ENCODE assay signal across 11 cellular contexts in genomic region chr13:36362251-36362650, GRCh38. TPM values are rescaled to one million over a fixed set of nuclear protein-coding genes. Genes with fewer than 3 reads are reported as not detected.
A peak's percentile ranks its signal among the peaks of the same experiment; 100 is the strongest.
DNase-seq lines count a peak whose midpoint lies in the region; ATAC-seq, FAIRE-seq and TF ChIP-seq lines count a peak whose summit lies in the region.
"Had no signal": no experiment of that assay in that cellular context is flagged by ENCODE, and none has a peak within 500 bp of the region (broad histone marks: within the 10 kb centered on the region; RNA-seq: fewer than 3 reads in every experiment).

No MANE protein-coding gene starts in this region.

- H3K36me3 Mint-ChIP-seq in CD4-positive, alpha-beta memory T cell, result no peaks in the 10 kb centered on the region

- peak; percentile 38 for ATAC-seq in GM19023 (IDR thresholded peaks at IDR 0.05; ENCODE audit: unreplicated experiment)

- no peaks in the 10 kb centered on the region for H3K4me1 Mint-ChIP-seq in CD4-positive, alpha-beta memory T cell

- FAIRE-seq in GM12891 (lab: Jason Lieb, UNC), result no peak

- H3K4me1 ChIP-seq in CD4-positive, alpha-beta memory T cell (ENCODE audit: insufficient read depth, low read length), result no peaks in the 10 kb centered on the region

- H3K4me3 ChIP-seq in dorsolateral prefrontal cortex, result peak overlapping the region in 2 of 59 donors; percentile 17 to 30
- no peak overlapping the region for H3K4me3 ChIP-seq in CD4-positive, alpha-beta memory T cell (ENCODE audit: low read length in 2 of 2)
- H3K4me3 ChIP-seq: cardiac muscle cell had no signal

- no peaks in the 10 kb centered on the region for H3K36me3 ChIP-seq in CD4-positive, alpha-beta memory T cell (ENCODE audit: insufficient read depth, low read length)
- H3K36me3 ChIP-seq: cardiac muscle cell had no signal

- intact Hi-C loops in dorsolateral prefrontal cortex (cut with DNase I), result no loop called here
- intact Hi-C loops in CD4-positive, alpha-beta memory T cell (cut with micrococcal nuclease), result no loop called here

- peak overlapping the region in 32 of 59 donors; percentile 1 to 75 (median 54) for H3K27ac ChIP-seq in dorsolateral prefrontal cortex
- no peak overlapping the region for H3K27ac ChIP-seq in CD4-positive, alpha-beta memory T cell (ENCODE audit: low read depth, low read length)
- H3K27ac ChIP-seq: cardiac muscle cell had no signal

- no peaks in the 10 kb centered on the region for H3K27me3 ChIP-seq in dorsolateral prefrontal cortex
- no peaks in the 10 kb centered on the region for H3K27me3 ChIP-seq in CD4-positive, alpha-beta memory T cell (ENCODE audit: insufficient read depth, low read length)
- H3K27me3 ChIP-seq: cardiac muscle cell had no signal

- CTCF ChIA-PET in CD4-positive, alpha-beta memory T cell (lab: Charles Lee; ENCODE audit: partially characterized antibody), result interaction anchor here (0.7 kb wide), 1 partner anchor 15 kb away, joined by 3 read pairs; no protein-coding TSS in a partner anchor

- no peak for TF ChIP-seq CTCF in dorsolateral prefrontal cortex (IDR thresholded peaks at IDR 0.05 in 54 of 56, conservative IDR thresholded peaks at IDR 0.05 in 2 of 56; ENCODE audit: low read depth in 1 of 56, partially characterized antibody in 56 of 56)

- H3K9me3 Mint-ChIP-seq in CD4-positive, alpha-beta memory T cell, result no peaks in the 10 kb centered on the region
- H3K9me3 Mint-ChIP-seq: nephron had no signal

- POLR2A ChIA-PET in CD4-positive, alpha-beta memory T cell (lab: Charles Lee; ENCODE audit: partially characterized antibody), result no interaction called here

- no peaks in the 10 kb centered on the region for H3K9me3 ChIP-seq in CD4-positive, alpha-beta memory T cell (ENCODE audit: control insufficient read depth in 1 of 2, low read length in 2 of 2)

- H3K27me3 Mint-ChIP-seq in CD4-positive, alpha-beta memory T cell, result peaks cover 1 to 13% of the 10 kb centered on the region in 2 donors

- no peak overlapping the region for H3K4me3 Mint-ChIP-seq in CD4-positive, alpha-beta memory T cell
- H3K4me3 Mint-ChIP-seq: nephron had no signal

- no peak for TF ChIP-seq POLR2A in GM12891 (IDR thresholded peaks at IDR 0.05; ENCODE audit: low read depth, low read length)

- H3K27ac Mint-ChIP-seq in CD4-positive, alpha-beta memory T cell, result no peak overlapping the region

- DNase-seq in MV-4-11 (lab: John Stamatoyannopoulos, UW) (peak; percentile 53), dorsolateral prefrontal cortex (no peak), renal cortical epithelial cell (ENCODE audit: low read depth) (peak; percentile 95), HuH-7.5 (ENCODE audit: low spot score) (no peak), GM12891 (ENCODE audit: insufficient read length, low spot score) (no peak)
- no peak for DNase-seq in CD4-positive, alpha-beta memory T cell
- DNase-seq: NCI-H2171 treated with DMSO at 0.1 percent for 48 hours, T-helper 1 cell had no signal

TF ChIP-seq in GM12891, 5 proteins besides CTCF, POLR2A, EP300 and RAD21:
- TF ChIP-seq POU2F2 (IDR thresholded peaks at IDR 0.05; ENCODE audit: low read depth, low read length), result no peak
- TF ChIP-seq SPI1 (IDR thresholded peaks at IDR 0.05; ENCODE audit: low read depth, low read length), result no peak
- TF ChIP-seq TAF1 (IDR thresholded peaks at IDR 0.05; ENCODE audit: low read depth, low read length), result no peak
- no peak for TF ChIP-seq PAX5 (IDR thresholded peaks at IDR 0.05; ENCODE audit: insufficient read depth, low read length, severe bottlenecking)
- no peak for TF ChIP-seq POLR2AphosphoS5 (IDR thresholded peaks at IDR 0.05; ENCODE audit: low read depth, low read length)

RNA-seq across cellular contexts. Expression of gene SPART, which starts 16.1 kb away (rescaled TPM):
- 100 to 1,000 TPM in 17 of 120 experiments, 10 to 100 TPM in 103; 62.9 to 138 (median 86.2) TPM for total RNA-seq in dorsolateral prefrontal cortex
- 65.1 and 152 TPM in 2 replicates for total RNA-seq in renal cortical epithelial cell
- total RNA-seq in CD4-positive, alpha-beta memory T cell, result 10 to 100 TPM; 62.4 to 67.0 TPM
- polyA plus RNA-seq in CD4-positive, alpha-beta memory T cell, result 10 to 100 TPM; 44.7 to 50.3 TPM
- 0.17 TPM for polyA plus RNA-seq in GM12891 (2012; ENCODE audit: low read depth, missing spikeins)

Comparison
In these comparisons a context has a peak if more than half of its experiments do, and no peak if none do; other contexts are left out.
1. DNase-seq: peak in MV-4-11 (single experiment) and renal cortical epithelial cell (single experiment); none in dorsolateral prefrontal cortex (0 of 10), HuH-7.5 (single experiment), CD4-positive, alpha-beta memory T cell (0 of 5) and GM12891 (single experiment).